Comparison of ENCODE assay signal across 18 cellular contexts in genomic region chr5:59554501-59554900, GRCh38.
"Had no signal": no experiment of that assay in that cellular context is flagged by ENCODE, and none has a peak within 500 bp of the region (broad histone marks: within the 10 kb centered on the region; RNA-seq: fewer than 3 reads in every experiment).

No MANE protein-coding gene starts in this region.

- H3K27ac ChIP-seq: epithelial cell of prostate, heart left ventricle, neutrophil, right atrium auricular region, sigmoid colon, skin epidermis, stomach, thoracic aorta, transverse colon had no signal

- DNase-seq: effector memory CD4-positive, alpha-beta T cell; foreskin melanocyte; heart left ventricle; hippocampal formation; kidney glomerular epithelial cell; naive thymus-derived CD4-positive, alpha-beta T cell; sigmoid colon; stimulated activated CD4-positive, alpha-beta T cell treated with anti-CD3 and anti-CD28 coated beads, Interleukin-2, amount 100 ng/mL, for 24 hours; stimulated activated CD4-positive, alpha-beta T cell treated with anti-CD3 and anti-CD28 coated beads, Interleukin-4, amount 100 ng/mL, for 4 hours; stimulated activated naive CD4-positive, alpha-beta T cell; stomach; substantia nigra; transverse colon had no signal

- H3K36me3 ChIP-seq: heart left ventricle, neutrophil, right atrium auricular region, sigmoid colon, stomach, thoracic aorta, transverse colon had no signal

- H3K4me1 ChIP-seq: heart left ventricle, right atrium auricular region had no signal

- H3K36me3 Mint-ChIP-seq: naive thymus-derived CD4-positive, alpha-beta T cell had no signal

- H3K9me3 ChIP-seq: heart left ventricle, neutrophil, right atrium auricular region, sigmoid colon, stomach, thoracic aorta, transverse colon had no signal

- H3K27ac Mint-ChIP-seq: naive thymus-derived CD4-positive, alpha-beta T cell had no signal

- ATAC-seq: heart left ventricle; naive thymus-derived CD4-positive, alpha-beta T cell had no signal

- H3K9me3 Mint-ChIP-seq: naive thymus-derived CD4-positive, alpha-beta T cell had no signal

- H3K27me3 ChIP-seq: heart left ventricle, neutrophil, right atrium auricular region, sigmoid colon, stomach, transverse colon had no signal

- H3K4me1 Mint-ChIP-seq: naive thymus-derived CD4-positive, alpha-beta T cell had no signal

- H3K4me3 ChIP-seq: heart left ventricle, right atrium auricular region, sigmoid colon, skin epidermis, stomach, thoracic aorta, transverse colon had no signal

- H3K4me3 Mint-ChIP-seq: naive thymus-derived CD4-positive, alpha-beta T cell had no signal
